ENCODE assay signal across 8 cellular contexts in the genomic region with DNA sequence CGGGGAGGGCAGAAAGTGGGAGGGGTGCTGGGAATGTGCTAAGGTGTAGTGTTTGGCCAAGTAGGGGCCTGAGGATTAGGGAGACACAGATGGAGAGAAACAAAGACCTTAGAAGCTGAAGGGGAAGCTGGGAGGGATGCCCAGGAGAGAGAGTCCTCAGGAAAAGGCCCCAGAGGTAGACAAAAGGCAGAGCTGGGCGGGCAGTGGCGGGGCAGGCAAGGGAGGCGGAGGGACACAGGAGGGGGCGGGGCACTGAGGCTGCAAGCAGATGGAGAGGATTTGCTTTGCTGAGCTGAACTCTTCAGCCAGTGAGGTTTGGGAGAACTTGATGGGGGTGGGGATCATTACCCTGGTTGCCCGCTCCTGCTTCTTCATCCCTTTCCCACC. TPM values are rescaled to one million over a fixed set of nuclear protein-coding genes. Genes with fewer than 3 reads are reported as not detected.
DNase-seq lines count a peak whose midpoint lies in the region; ATAC-seq and TF ChIP-seq lines count a peak whose summit lies in the region.

No MANE protein-coding gene starts in this region.

- peaks cover 0 to 4% (median 0%) of the 10 kb centered on the region in 5 experiments for H3K9me3 Mint-ChIP-seq in brain

- H2BK12ac ChIP-seq in mesenchymal stem cell (ENCODE audit: low read length in 2 of 2), result no peak overlapping the region

- no peak for ATAC-seq in HG02571 (IDR thresholded peaks at IDR 0.05; ENCODE audit: unreplicated experiment)
- ATAC-seq in HG03175 (IDR thresholded peaks at IDR 0.05; ENCODE audit: unreplicated experiment), result no peak
- no peak for ATAC-seq in HG03108 (IDR thresholded peaks at IDR 0.05; ENCODE audit: unreplicated experiment)

- peak overlapping the region; percentile 95 to 99 (median 98) for H3K4me3 Mint-ChIP-seq in brain

- H3K23ac ChIP-seq in mesenchymal stem cell (ENCODE audit: low read length in 2 of 2), result no peak overlapping the region

- TF ChIP-seq CTCF in AG10803 (conservative IDR thresholded peaks at IDR 0.05; ENCODE audit: low read length) (no peak), brain (conservative IDR thresholded peaks at IDR 0.05) (no peak)

- no peak overlapping the region for H4K91ac ChIP-seq in mesenchymal stem cell (ENCODE audit: low read length)

- H4K8ac ChIP-seq in mesenchymal stem cell (ENCODE audit: low read length), result no peak overlapping the region

- peaks cover 12% of the 10 kb centered on the region for H3K27me3 Mint-ChIP-seq in brain

- H2BK5ac ChIP-seq in mesenchymal stem cell (ENCODE audit: low read depth, low read length, poor library complexity, severe bottlenecking), result no peak overlapping the region

- no peak overlapping the region for H2BK120ac ChIP-seq in mesenchymal stem cell (ENCODE audit: low read depth, low read length)

- H3K9me3 ChIP-seq in mesenchymal stem cell (ENCODE audit: control insufficient read depth, low read length), result no peaks in the 10 kb centered on the region

- peaks cover 70% of the 10 kb centered on the region for H3K4me1 Mint-ChIP-seq in brain

- 63% methylated on average over 3 of the region's 6 CpGs for WGBS in mesenchymal stem cell

- H3K4me3 ChIP-seq in AG10803 (ENCODE audit: low read length) (peak overlapping the region; percentile 87), mesenchymal stem cell (ENCODE audit: insufficient read depth in 1 of 2, low read depth in 1 of 2, low read length in 2 of 2) (peak overlapping the region; percentile 82 to 84)

- H3K27ac Mint-ChIP-seq in brain, result peak overlapping the region; percentile 97 to 99 (median 99)

- no peak overlapping the region for H3K14ac ChIP-seq in mesenchymal stem cell (ENCODE audit: low read length in 2 of 2)

- peak overlapping the region; percentile 44 for H2AK5ac ChIP-seq in mesenchymal stem cell (ENCODE audit: low read length, severe bottlenecking)

- no peak overlapping the region for H2BK15ac ChIP-seq in mesenchymal stem cell (ENCODE audit: low read depth, poor library complexity, severe bottlenecking)

- DNase-seq in AG10803 (ENCODE audit: low read depth), result peak; percentile 47
- peak; percentile 76 for DNase-seq in NCI-H1694 (lab: John Stamatoyannopoulos, UW)
- DNase-seq in mesenchymal stem cell, result peak; percentile 41
- DNase-seq in NCI-H1436 (lab: John Stamatoyannopoulos, UW), result no peak

- H3K36me3 Mint-ChIP-seq in brain, result peaks cover 22% of the 10 kb centered on the region

- H3K79me1 ChIP-seq in mesenchymal stem cell (replicated peaks; ENCODE audit: low read length, poor library complexity, severe bottlenecking), result peaks cover 6% of the 10 kb centered on the region

- no peak overlapping the region for H3K18ac ChIP-seq in mesenchymal stem cell (ENCODE audit: low read depth in 1 of 2, low read length in 2 of 2)

- peaks cover 12% of the 10 kb centered on the region in 2 experiments for H3K27me3 ChIP-seq in mesenchymal stem cell (ENCODE audit: control insufficient read depth in 1 of 2, insufficient read depth in 1 of 2, low read length in 2 of 2)

- peaks cover 18 to 36% of the 10 kb centered on the region in 2 experiments for H3K36me3 ChIP-seq in mesenchymal stem cell (ENCODE audit: control insufficient read depth in 1 of 2, insufficient read depth in 2 of 2, low read depth in 1 of 2, low read length in 2 of 2)

- H3K4ac ChIP-seq in mesenchymal stem cell (ENCODE audit: low read depth in 1 of 2, low read length in 2 of 2), result no peak overlapping the region

- peak overlapping the region; percentile 85 for H3K4me2 ChIP-seq in mesenchymal stem cell (ENCODE audit: low read length, poor library complexity, severe bottlenecking)

- no peak overlapping the region for H3K27ac ChIP-seq in mesenchymal stem cell (ENCODE audit: low read length, poor library complexity, severe bottlenecking)

- H3K9ac ChIP-seq in mesenchymal stem cell (ENCODE audit: low read length), result peak overlapping the region; percentile 89

- no peak overlapping the region for H2AFZ ChIP-seq in mesenchymal stem cell (ENCODE audit: low read depth, low read length)

- peaks cover 40% of the 10 kb centered on the region for H3K4me1 ChIP-seq in mesenchymal stem cell (ENCODE audit: control insufficient read depth, insufficient read depth, low read depth, low read length)

RNA-seq across cellular contexts. Expression of gene PTMS, which starts 2.8 kb away (rescaled TPM):
- polyA plus RNA-seq in brain (ENCODE audit: insufficient read depth, low read depth, low replicate concordance), result 1,278 TPM
- polyA plus RNA-seq in mesenchymal stem cell (2013, experiment 1 of 2), result 525 TPM
- polyA plus RNA-seq in mesenchymal stem cell (2013, experiment 2 of 2), result 500 TPM

RNA-seq across cellular contexts. Expression of gene LAG3, which starts 3.3 kb away (rescaled TPM):
- 0.81 TPM for polyA plus RNA-seq in brain (ENCODE audit: insufficient read depth, low read depth, low replicate concordance)
- polyA plus RNA-seq in mesenchymal stem cell (2013, experiment 1 of 2), result 0.23 TPM
- 0.23 TPM for polyA plus RNA-seq in mesenchymal stem cell (2013, experiment 2 of 2)

RNA-seq across cellular contexts. Expression of gene MLF2, which starts 16.1 kb away (rescaled TPM):
- polyA plus RNA-seq in brain (ENCODE audit: insufficient read depth, low read depth, low replicate concordance), result 293 TPM
- polyA plus RNA-seq in mesenchymal stem cell (2013, experiment 1 of 2), result 221 TPM
- polyA plus RNA-seq in mesenchymal stem cell (2013, experiment 2 of 2), result 224 TPM

RNA-seq across cellular contexts. Expression of gene CD4, which starts 20.3 kb away (rescaled TPM):
- 13.7 TPM for polyA plus RNA-seq in brain (ENCODE audit: insufficient read depth, low read depth, low replicate concordance)
- polyA plus RNA-seq in mesenchymal stem cell (2013, experiment 1 of 2), result 1.8 TPM
- 2.1 TPM for polyA plus RNA-seq in mesenchymal stem cell (2013, experiment 2 of 2)

RNA-seq across cellular contexts. Expression of gene COPS7A, which starts 45.1 kb away (rescaled TPM):
- 77.8 TPM for polyA plus RNA-seq in brain (ENCODE audit: insufficient read depth, low read depth, low replicate concordance)
- 65.6 TPM for polyA plus RNA-seq in mesenchymal stem cell (2013, experiment 1 of 2)
- 66.6 TPM for polyA plus RNA-seq in mesenchymal stem cell (2013, experiment 2 of 2)
